ENCODE assay signal across 15 cellular contexts in the genomic region with DNA sequence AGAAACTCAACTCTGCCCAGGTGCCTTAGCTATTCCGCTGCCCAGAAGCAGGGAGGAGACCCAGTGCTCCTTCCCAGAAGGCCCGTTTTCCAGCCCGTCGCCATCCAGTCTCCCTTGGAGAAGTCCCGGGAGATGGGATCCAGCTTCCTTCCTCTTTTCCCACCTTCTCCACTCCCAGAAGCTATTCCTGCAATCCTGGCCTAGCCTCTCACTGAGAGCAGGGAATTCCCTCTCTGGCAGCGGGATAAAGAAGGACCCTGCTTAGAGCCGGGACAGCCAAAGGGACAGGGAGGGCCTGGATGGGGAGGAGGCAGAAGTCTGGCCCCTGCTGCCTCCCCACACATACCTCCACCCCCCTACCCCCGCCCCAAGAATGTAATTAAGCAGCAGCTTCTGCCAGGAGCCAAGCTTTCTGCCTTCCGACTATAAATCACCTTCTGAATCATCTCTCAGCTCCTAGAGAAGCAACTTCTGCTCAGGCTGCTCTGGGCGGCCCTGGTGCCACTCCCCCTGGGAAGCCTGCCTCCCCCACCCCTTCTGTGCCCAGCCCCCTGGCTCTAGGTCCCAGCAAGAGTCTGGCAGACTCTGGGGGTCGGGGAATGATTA. TPM values are rescaled to one million over a fixed set of nuclear protein-coding genes. Genes with fewer than 3 reads are reported as not detected.
A peak's percentile ranks its signal among the peaks of the same experiment; 100 is the strongest.
DNase-seq lines count a peak whose midpoint lies in the region; ATAC-seq and TF ChIP-seq lines count a peak whose summit lies in the region.
"Had no signal": no experiment of that assay in that cellular context is flagged by ENCODE, and none has a peak within 500 bp of the region (broad histone marks: within the 10 kb centered on the region; RNA-seq: fewer than 3 reads in every experiment).

No MANE protein-coding gene starts in this region.

- CTCF ChIA-PET in AG04449 (lab: Yijun Ruan, JAX) (interaction anchor here (0.6 to 3.1 kb wide), 8 partner anchors 8 to 130 kb away, joined by 3 to 16 read pairs (median 4); no protein-coding TSS in a partner anchor), WTC11 (lab: Charles Lee) (interaction anchor here (1.0 to 1.9 kb wide), 3 partner anchors 9 to 130 kb away, joined by 3 to 6 read pairs (median 5); no protein-coding TSS in a partner anchor)

- peaks cover 35% of the 10 kb centered on the region for H3K4me1 Mint-ChIP-seq in HFFc6 (ENCODE audit: low read depth)
- peaks cover 79% of the 10 kb centered on the region for H3K4me1 Mint-ChIP-seq in WTC11

- peak; percentile 50 for DNase-seq in AG04449 (ENCODE audit: low read depth, low spot score)
- peak; percentile 71 for DNase-seq in HFFc6
- peak in 4 of 7 donors; percentile 19 to 42 (median 34) for DNase-seq in adrenal gland
- DNase-seq in left kidney (ENCODE audit: low read depth, low spot score), result peak; percentile 91
- DNase-seq in HPDE6-E6E7 (ENCODE audit: extremely low spot score), result no peak
- no peak for DNase-seq in aorta
- no peak for DNase-seq in WTC11 (ENCODE audit: low spot score)
- DNase-seq: activated CD4-positive, CD25-positive, alpha-beta regulatory T cell; amygdala; KBM-7; NCI-H1694 treated with DMSO at 0.1 percent for 48 hours had no signal

- H3K27me3 Mint-ChIP-seq in HFFc6 (ENCODE audit: insufficient read depth), result peaks cover 11% of the 10 kb centered on the region
- H3K27me3 Mint-ChIP-seq in WTC11 (ENCODE audit: low read depth), result peaks cover 18% of the 10 kb centered on the region

- no peak overlapping the region for H3K4me3 Mint-ChIP-seq in HFFc6
- H3K4me3 Mint-ChIP-seq in WTC11, result no peak overlapping the region

- no peaks in the 10 kb centered on the region for H3K36me3 Mint-ChIP-seq in HFFc6 (ENCODE audit: low read depth)
- H3K36me3 Mint-ChIP-seq in WTC11, result no peaks in the 10 kb centered on the region

- WGBS in adrenal gland, 4 donors, result 40 to 62% (median 47%) methylated on average over 8 to 11 of the region's 11 CpGs
- 47 to 52% methylated on average over 11 of the region's 11 CpGs for WGBS in aorta, 2 donors

- no peak for TF ChIP-seq CTCF in AG04449 (IDR thresholded peaks at IDR 0.05; ENCODE audit: insufficient read depth, low read length, missing control alignments)
- TF ChIP-seq CTCF in HFFc6 (IDR thresholded peaks at IDR 0.05), result no peak
- TF ChIP-seq CTCF in adrenal gland (IDR thresholded peaks at IDR 0.05), result no peak
- TF ChIP-seq CTCF in WTC11 (IDR thresholded peaks at IDR 0.05), result no peak

- H3K27ac Mint-ChIP-seq in HFFc6, result 0 out of 2 replicates have a peak overlapping the region, but pooled peaks have one; percentile 20
- no peak overlapping the region for H3K27ac Mint-ChIP-seq in WTC11

- no peaks in the 10 kb centered on the region for H3K4me1 ChIP-seq in adrenal gland (replicated peaks in 1 of 2)
- no peaks in the 10 kb centered on the region for H3K4me1 ChIP-seq in aorta (ENCODE audit: control insufficient read depth in 1 of 2, insufficient read depth in 2 of 2, low read length in 2 of 2)

- intact Hi-C loops in adrenal gland (cut with DNase I) (no loop called here), aorta (cut with DNase I) (no loop called here)

- no peak overlapping the region for H3K27ac ChIP-seq in adrenal gland
- no peak overlapping the region for H3K27ac ChIP-seq in aorta (ENCODE audit: low read depth in 1 of 2, low read length in 2 of 2)

- no peaks in the 10 kb centered on the region for H3K36me3 ChIP-seq in adrenal gland (replicated peaks in 1 of 2)
- no peaks in the 10 kb centered on the region for H3K36me3 ChIP-seq in aorta (ENCODE audit: control insufficient read depth in 1 of 2, insufficient read depth in 2 of 2, low read length in 1 of 2)

- H3K9me3 ChIP-seq in adrenal gland (replicated peaks in 1 of 3), result no peaks in the 10 kb centered on the region
- H3K9me3 ChIP-seq in aorta (ENCODE audit: control insufficient read depth, low read length), result no peaks in the 10 kb centered on the region

- no peak for ATAC-seq in aorta (ENCODE audit: low FRiP score)
- ATAC-seq in GM21390 (IDR thresholded peaks at IDR 0.05; ENCODE audit: unreplicated experiment), result no peak
- no peak for ATAC-seq in WTC11

- H3K9me3 Mint-ChIP-seq in HFFc6 (no peaks in the 10 kb centered on the region), WTC11 (no peaks in the 10 kb centered on the region)

- H3K4me3 ChIP-seq in AG04449 (ENCODE audit: low read depth, low read length) (no peak overlapping the region), adrenal gland (no peak overlapping the region), aorta (ENCODE audit: low read length in 2 of 2) (no peak overlapping the region)

- POLR2A ChIA-PET in AG04449 (lab: Yijun Ruan, JAX) (no interaction called here), WTC11 (lab: Charles Lee) (interaction anchor here (0.6 kb wide), 1 partner anchor 9 kb away, joined by 4 read pairs; no protein-coding TSS in a partner anchor)

- no peak for TF ChIP-seq POLR2A in adrenal gland (IDR thresholded peaks at IDR 0.05)

- peaks cover 5% of the 10 kb centered on the region for H3K27me3 ChIP-seq in adrenal gland
- H3K27me3 ChIP-seq in aorta (ENCODE audit: control insufficient read depth in 1 of 2, insufficient read depth in 2 of 2, low read length in 1 of 2), result no peaks in the 10 kb centered on the region

TF ChIP-seq in WTC11, 78 proteins besides CTCF, POLR2A, EP300 and RAD21:
- TF ChIP-seq, protein P1, sequence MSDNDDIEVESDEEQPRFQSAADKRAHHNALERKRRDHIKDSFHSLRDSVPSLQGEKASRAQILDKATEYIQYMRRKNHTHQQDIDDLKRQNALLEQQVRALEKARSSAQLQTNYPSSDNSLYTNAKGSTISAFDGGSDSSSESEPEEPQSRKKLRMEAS (CRISPR knock-in tag; IDR thresholded peaks at IDR 0.05), result no peak
- no peak for TF ChIP-seq ETV6 (CRISPR knock-in tag; IDR thresholded peaks at IDR 0.05)
- no peak for TF ChIP-seq RELA (CRISPR knock-in tag; IDR thresholded peaks at IDR 0.05; ENCODE audit: borderline replicate concordance)
- TF ChIP-seq, protein P2, sequence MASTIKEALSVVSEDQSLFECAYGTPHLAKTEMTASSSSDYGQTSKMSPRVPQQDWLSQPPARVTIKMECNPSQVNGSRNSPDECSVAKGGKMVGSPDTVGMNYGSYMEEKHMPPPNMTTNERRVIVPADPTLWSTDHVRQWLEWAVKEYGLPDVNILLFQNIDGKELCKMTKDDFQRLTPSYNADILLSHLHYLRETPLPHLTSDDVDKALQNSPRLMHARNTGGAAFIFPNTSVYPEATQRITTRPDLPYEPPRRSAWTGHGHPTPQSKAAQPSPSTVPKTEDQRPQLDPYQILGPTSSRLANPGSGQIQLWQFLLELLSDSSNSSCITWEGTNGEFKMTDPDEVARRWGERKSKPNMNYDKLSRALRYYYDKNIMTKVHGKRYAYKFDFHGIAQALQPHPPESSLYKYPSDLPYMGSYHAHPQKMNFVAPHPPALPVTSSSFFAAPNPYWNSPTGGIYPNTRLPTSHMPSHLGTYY (CRISPR knock-in tag; IDR thresholded peaks at IDR 0.05), result no peak
- TF ChIP-seq, protein P3, sequence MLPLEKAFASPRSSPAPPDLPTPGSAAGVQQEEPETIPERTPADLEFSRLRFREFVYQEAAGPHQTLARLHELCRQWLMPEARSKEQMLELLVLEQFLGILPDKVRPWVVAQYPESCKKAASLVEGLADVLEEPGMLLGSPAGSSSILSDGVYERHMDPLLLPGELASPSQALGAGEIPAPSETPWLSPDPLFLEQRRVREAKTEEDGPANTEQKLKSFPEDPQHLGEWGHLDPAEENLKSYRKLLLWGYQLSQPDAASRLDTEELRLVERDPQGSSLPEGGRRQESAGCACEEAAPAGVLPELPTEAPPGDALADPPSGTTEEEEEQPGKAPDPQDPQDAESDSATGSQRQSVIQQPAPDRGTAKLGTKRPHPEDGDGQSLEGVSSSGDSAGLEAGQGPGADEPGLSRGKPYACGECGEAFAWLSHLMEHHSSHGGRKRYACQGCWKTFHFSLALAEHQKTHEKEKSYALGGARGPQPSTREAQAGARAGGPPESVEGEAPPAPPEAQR (CRISPR knock-in tag; IDR thresholded peaks at IDR 0.05), result no peak
- TF ChIP-seq SOX15 (CRISPR knock-in tag; IDR thresholded peaks at IDR 0.05), result no peak
- no peak for TF ChIP-seq FOXK1 (CRISPR knock-in tag; IDR thresholded peaks at IDR 0.05)
- TF ChIP-seq EMX1 (CRISPR knock-in tag; IDR thresholded peaks at IDR 0.05), result no peak

RNA-seq across cellular contexts. Expression of a gene that starts 6.4 kb away (rescaled TPM):
- 1 to 10 TPM; 2.1 to 3.5 (median 3.2) TPM for total RNA-seq in HFFc6 (2021; fragmentation: NEBNext Ultra II Directional; extraction: Animal tissue kit (Norgen Biotek cat#: 25700))
- total RNA-seq in adrenal gland (1 to 10 TPM in 2 of 8 donors, under 1 TPM in 4, not detected in 2; 0.17 to 1.1 (median 0.46) TPM), aorta (under 1 TPM; 0.39 to 0.96 TPM), WTC11 (2021) (6.5 to 14.1 TPM (median 6.7 TPM) in 3 replicates)
- polyA plus RNA-seq in adrenal gland (1 to 10 TPM in 1 of 3 donors, under 1 TPM in 2; 0.16 to 1.0 (median 0.40) TPM), aorta (1 to 10 TPM in 1 of 2 donors, under 1 TPM in 1; 0.15 to 1.0 TPM)

RNA-seq across cellular contexts. Expression of a gene that starts 39.3 kb away (rescaled TPM):
- not detected for total RNA-seq in HFFc6 (2021; fragmentation: NEBNext Ultra II Directional; extraction: Animal tissue kit (Norgen Biotek cat#: 25700))
- total RNA-seq in adrenal gland (1 to 10 TPM in 3 of 8 donors, under 1 TPM in 3, not detected in 2; 0.23 to 2.0 (median 0.83) TPM), aorta (under 1 TPM; 0.57 to 0.84 TPM), WTC11 (2021) (0.41 to 0.87 TPM (median 0.44 TPM) in 3 replicates)
- polyA plus RNA-seq in adrenal gland (under 1 TPM in 2 of 3 donors, not detected in 1; 0.07 to 0.15 TPM), aorta (under 1 TPM in 1 of 2 donors, not detected in 1; 0.05 TPM)
- total RNA-seq: glomerular endothelial cell, osteocyte, urinary bladder had no signal

Comparison
In these comparisons a context has a peak if more than half of its experiments do, and no peak if none do; other contexts are left out.
1. DNase-seq: peak in AG04449 (single experiment), HFFc6 (single experiment), adrenal gland (4 of 7) and left kidney (single experiment); none in HPDE6-E6E7 (single experiment), aorta (0 of 2) and WTC11 (single experiment).